In the genomic region with DNA sequence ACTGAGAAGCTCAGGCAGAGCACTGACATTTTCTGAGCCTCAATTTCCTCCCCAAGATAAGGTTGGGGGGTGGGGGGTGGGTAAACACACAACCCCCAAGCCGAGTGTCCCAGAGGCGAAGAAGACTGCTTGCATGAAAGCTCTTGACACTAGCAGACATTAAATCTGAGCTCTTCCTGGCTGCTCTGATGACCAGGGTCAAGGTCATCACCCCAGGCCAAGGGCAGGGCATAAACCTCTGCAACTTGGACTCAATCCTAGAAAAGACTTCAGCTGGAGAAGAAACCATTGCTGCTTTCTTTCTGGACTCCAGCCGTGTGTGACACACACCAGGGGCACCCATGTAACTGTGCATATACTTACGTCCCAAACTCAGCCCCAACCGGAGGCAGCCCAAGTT, we compare ENCODE assay signal across 22 cellular contexts.
DNase-seq lines count a peak whose midpoint lies in the region; ATAC-seq and TF ChIP-seq lines count a peak whose summit lies in the region.
"Had no signal": no experiment of that assay in that cellular context is flagged by ENCODE, and none has a peak within 500 bp of the region (broad histone marks: within the 10 kb centered on the region; RNA-seq: fewer than 3 reads in every experiment).

No MANE protein-coding gene starts in this region.

- no peak for ATAC-seq in GM21360 (IDR thresholded peaks at IDR 0.05; ENCODE audit: unreplicated experiment)
- ATAC-seq: activated CD8-positive, alpha-beta T cell treated with anti-CD3 and anti-CD28 coated beads, Interleukin-2, amount 10 ng/mL, durations not matched to agents 7 days and 5 days; PC-3 had no signal

- peaks cover 30% of the 10 kb centered on the region for H3K4me1 Mint-ChIP-seq in neural crest cell
- H3K4me1 Mint-ChIP-seq: activated naive CD4-positive, alpha-beta T cell treated with anti-CD3 and anti-CD28 coated beads, Interleukin-2, amount 50 U/mL, for 24 hours had no signal

- no peaks in the 10 kb centered on the region for H3K27me3 Mint-ChIP-seq in neural crest cell (ENCODE audit: low read depth)
- H3K27me3 Mint-ChIP-seq: activated naive CD4-positive, alpha-beta T cell treated with anti-CD3 and anti-CD28 coated beads, Interleukin-2, amount 50 U/mL, for 24 hours had no signal

- TF ChIP-seq CTCF in ascending aorta (IDR thresholded peaks at IDR 0.05) (no peak), esophagus squamous epithelium (IDR thresholded peaks at IDR 0.05) (no peak), neural crest cell (conservative IDR thresholded peaks at IDR 0.05) (no peak), tibial artery (IDR thresholded peaks at IDR 0.05) (no peak), lower leg skin (IDR thresholded peaks at IDR 0.05) (no peak)

- H3K36me3 ChIP-seq in ascending aorta (no peaks in the 10 kb centered on the region), esophagus squamous epithelium (no peaks in the 10 kb centered on the region), tibial artery (no peaks in the 10 kb centered on the region)

- WGBS in esophagus squamous epithelium, 2 donors: 83 to 86% methylated on average over 4 to 5 of the region's 5 CpGs
- 68 to 81% methylated on average over 5 of the region's 5 CpGs for WGBS in lower leg skin, 2 donors

- H3K27me3 ChIP-seq in ascending aorta (no peaks in the 10 kb centered on the region), esophagus squamous epithelium (no peaks in the 10 kb centered on the region), tibial artery (no peaks in the 10 kb centered on the region)

- DNase-seq in ascending aorta (ENCODE audit: low spot score in 2 of 2) (no peak), esophagus squamous epithelium (lab: John Stamatoyannopoulos, UW) (no peak), neural crest cell (ENCODE audit: low read depth, low spot score) (no peak), tibial artery (peak in 1 of 2 donors; percentile 43), lower leg skin (ENCODE audit: low spot score in 2 of 2) (no peak), GM19238 (ENCODE audit: insufficient read length, low spot score) (no peak)
- DNase-seq: activated CD4-positive, CD25-positive, alpha-beta regulatory T cell; activated CD8-positive, alpha-beta T cell treated with anti-CD3 and anti-CD28 coated beads, Interleukin-2, amount 10 ng/mL, durations not matched to agents 7 days and 5 days; activated T-cell treated with anti-CD3 and anti-CD28 coated beads, Interleukin-2, amount 50 U/mL, for 48 hours; Caco-2; foreskin melanocyte; KBM-7; MV-4-11; NCI-H187 treated with DMSO at 0.1 percent for 48 hours; NCI-H226; PC-3; small intestine; stimulated activated CD4-positive, alpha-beta T cell treated with anti-CD3 and anti-CD28 coated beads, Interleukin-4, amount 100 ng/mL, for 1 hour had no signal

- H3K9me3 ChIP-seq in ascending aorta (no peaks in the 10 kb centered on the region), esophagus squamous epithelium (no peaks in the 10 kb centered on the region), tibial artery (no peaks in the 10 kb centered on the region)
- H3K9me3 ChIP-seq: Caco-2 had no signal

- H3K27ac ChIP-seq in ascending aorta: peak overlapping the region; percentile 24 to 28
- peak overlapping the region in 3 of 4 donors; percentile 32 to 76 (median 69) for H3K27ac ChIP-seq in esophagus squamous epithelium
- H3K27ac ChIP-seq in tibial artery: peak overlapping the region; percentile 62 to 70
- H3K27ac ChIP-seq: parathyroid adenoma had no signal

- H3K9me3 Mint-ChIP-seq in neural crest cell: no peaks in the 10 kb centered on the region
- H3K9me3 Mint-ChIP-seq: activated naive CD4-positive, alpha-beta T cell treated with anti-CD3 and anti-CD28 coated beads, Interleukin-2, amount 50 U/mL, for 24 hours; T-helper 2 cell treated with Interferon-gamma antibody and Interleukin-4, amounts not matched to agents 5 μg/mL and 100 μg/mL, for 36 hours had no signal

- TF ChIP-seq POLR2A in esophagus squamous epithelium (IDR thresholded peaks at IDR 0.05) (no peak), lower leg skin (IDR thresholded peaks at IDR 0.05) (no peak)

- peaks cover 0 to 9% of the 10 kb centered on the region in 2 donors for H3K4me1 ChIP-seq in ascending aorta
- H3K4me1 ChIP-seq in esophagus squamous epithelium: peaks cover 3 to 47% (median 6%) of the 10 kb centered on the region in 3 donors
- peaks cover 0 to 44% (median 35%) of the 10 kb centered on the region in 4 donors for H3K4me1 ChIP-seq in tibial artery

- intact Hi-C loops in ascending aorta (cut with DNase I) (no loop called here), esophagus squamous epithelium (cut with DNase I) (no loop called here), tibial artery (cut with DNase I; ENCODE audit: low total_unique reads) (no loop called here), lower leg skin (cut with DNase I; ENCODE audit: low total_unique reads) (no loop called here)

- no peak overlapping the region for H3K27ac Mint-ChIP-seq in neural crest cell (ENCODE audit: unreplicated experiment)
- H3K27ac Mint-ChIP-seq: activated CD8-positive, alpha-beta T cell treated with anti-CD3 and anti-CD28 coated beads, Interleukin-2, amount 10 ng/mL, durations not matched to agents 7 days and 5 days; activated naive CD4-positive, alpha-beta T cell treated with anti-CD3 and anti-CD28 coated beads, Interleukin-2, amount 50 U/mL, for 24 hours; T-helper 2 cell treated with Interferon-gamma antibody and Interleukin-4, amounts not matched to agents 5 μg/mL and 100 μg/mL, for 36 hours had no signal

- H3K4me3 ChIP-seq in ascending aorta (no peak overlapping the region), esophagus squamous epithelium (no peak overlapping the region), tibial artery (no peak overlapping the region), lower leg skin (ENCODE audit: low read depth, poor library complexity, severe bottlenecking) (no peak overlapping the region)

- H3K4me3 Mint-ChIP-seq in neural crest cell: peak overlapping the region; percentile 6
- H3K4me3 Mint-ChIP-seq: activated CD8-positive, alpha-beta T cell treated with anti-CD3 and anti-CD28 coated beads, Interleukin-2, amount 10 ng/mL, durations not matched to agents 7 days and 5 days; activated naive CD4-positive, alpha-beta T cell treated with anti-CD3 and anti-CD28 coated beads, Interleukin-2, amount 50 U/mL, for 24 hours; T-helper 2 cell treated with Interferon-gamma antibody and Interleukin-4, amounts not matched to agents 5 μg/mL and 100 μg/mL, for 36 hours had no signal

- H3K36me3 Mint-ChIP-seq in neural crest cell (ENCODE audit: low read depth): no peaks in the 10 kb centered on the region
- H3K36me3 Mint-ChIP-seq: activated naive CD4-positive, alpha-beta T cell treated with anti-CD3 and anti-CD28 coated beads, Interleukin-2, amount 50 U/mL, for 24 hours had no signal
